In the genomic region with DNA sequence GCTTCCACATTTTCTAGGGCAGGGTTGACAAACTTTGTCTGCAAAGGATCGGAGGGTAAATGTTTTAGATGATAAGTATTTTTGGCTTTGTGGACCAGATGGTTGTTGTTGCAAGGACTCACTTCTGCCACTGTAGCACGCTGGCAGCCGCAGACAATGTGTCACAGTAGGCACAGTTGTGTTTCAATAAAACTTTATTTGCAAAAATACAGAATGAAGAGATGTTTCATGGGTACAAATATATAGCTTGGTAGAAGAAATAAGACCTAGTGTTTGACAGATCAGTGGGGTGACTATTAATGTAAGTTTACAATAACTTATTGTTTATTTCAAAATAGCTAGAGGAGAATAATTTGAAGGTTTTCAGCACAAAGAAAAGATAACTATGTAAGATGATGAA, we compare ENCODE assay signal across 24 cellular contexts.
"Had no signal": no experiment of that assay in that cellular context is flagged by ENCODE, and none has a peak within 500 bp of the region (broad histone marks: within the 10 kb centered on the region; RNA-seq: fewer than 3 reads in every experiment).

No MANE protein-coding gene starts in this region.

- FAIRE-seq: kidney had no signal

- H3K27ac ChIP-seq: epithelial cell of prostate, gastrocnemius medialis, ovary, psoas muscle, skin epidermis, suprapubic skin, transverse colon, upper lobe of right lung, uterus had no signal

- H3K36me3 ChIP-seq: gastrocnemius medialis, ovary, suprapubic skin, transverse colon, upper lobe of right lung, uterus had no signal

- H3K4me1 ChIP-seq: gastrocnemius medialis, psoas muscle, suprapubic skin, transverse colon, upper lobe of right lung, uterus had no signal

- H3K27me3 ChIP-seq: gastrocnemius medialis, ovary, uterus had no signal

- DNase-seq: effector CD8-positive, alpha-beta T cell; endodermal cell; foreskin fibroblast; gastrocnemius medialis; kidney; natural killer cell; occipital lobe; ovary; posterior cingulate gyrus; psoas muscle; right cardiac atrium; stimulated activated CD4-positive, alpha-beta T cell treated with anti-CD3 and anti-CD28 coated beads, Interleukin-15, amount 100 ng/mL, for 24 hours; stimulated activated CD4-positive, alpha-beta T cell treated with anti-CD3 and anti-CD28 coated beads, Interleukin-2, amount 100 ng/mL, for 48 hours; stimulated activated naive B cell treated with anti-CD40 and anti-IgM and Interleukin-4, amounts not matched to agents 10 μg/mL and 1 μg/mL and 100 μg/mL, for 72 hours; stimulated activated naive CD8-positive, alpha-beta T cell treated with anti-CD3 and anti-CD28 coated beads, Interleukin-15, amount 100 ng/mL, for 72 hours; transverse colon; upper lobe of right lung; uterus had no signal

- ATAC-seq: esophagus mucosa; gastrocnemius medialis; left lobe of liver; natural killer cell; psoas muscle; right cardiac atrium; stimulated activated naive B cell treated with anti-CD40 and anti-IgM and Interleukin-4, amounts not matched to agents 10 μg/mL and 1 μg/mL and 100 μg/mL, for 72 hours; stimulated activated naive CD8-positive, alpha-beta T cell treated with anti-CD3 and anti-CD28 coated beads, Interleukin-15, amount 100 ng/mL, for 72 hours; upper lobe of right lung had no signal

- H3K4me3 ChIP-seq: gastrocnemius medialis, lung, ovary, psoas muscle, skin epidermis, suprapubic skin, transverse colon, upper lobe of right lung, uterus had no signal

- H3K9me3 ChIP-seq: gastrocnemius medialis, ovary, psoas muscle, suprapubic skin, transverse colon, upper lobe of right lung, uterus had no signal
